ENCODE assay signal across 15 cellular contexts in genomic region chr9:5622019-5622418, GRCh38. TPM values are rescaled to one million over a fixed set of nuclear protein-coding genes. Genes with fewer than 3 reads are reported as not detected.
A peak's percentile ranks its signal among the peaks of the same experiment; 100 is the strongest.
DNase-seq lines count a peak whose midpoint lies in the region; ATAC-seq and TF ChIP-seq lines count a peak whose summit lies in the region.
"Had no signal": no experiment of that assay in that cellular context is flagged by ENCODE, and none has a peak within 500 bp of the region (broad histone marks: within the 10 kb centered on the region; RNA-seq: fewer than 3 reads in every experiment).

No MANE protein-coding gene starts in this region.

- H3K9me3 ChIP-seq in psoas muscle = no peaks in the 10 kb centered on the region
- H3K9me3 ChIP-seq in right cardiac atrium (ENCODE audit: control insufficient read depth, low read length) = no peaks in the 10 kb centered on the region
- H3K9me3 ChIP-seq: upper lobe of left lung had no signal

- no peaks in the 10 kb centered on the region for H3K9me3 Mint-ChIP-seq in activated naive CD8-positive, alpha-beta T cell treated with anti-CD3 and anti-CD28 coated beads, Interleukin-2, amount 50 U/mL, for 24 hours
- H3K9me3 Mint-ChIP-seq: CD4-positive, CD25-positive, alpha-beta regulatory T cell; dendritic cell treated with granulocyte-macrophage colony-stimulating factor and Interleukin-4, amounts not matched to agents 40 ng/mL and 50 ng/mL, for 4 days had no signal

- H3K4me1 ChIP-seq in psoas muscle = peaks cover 35% of the 10 kb centered on the region
- no peaks in the 10 kb centered on the region for H3K4me1 ChIP-seq in right cardiac atrium (ENCODE audit: control insufficient read depth, insufficient read depth, low read length)

- no peaks in the 10 kb centered on the region for H3K36me3 Mint-ChIP-seq in activated naive CD8-positive, alpha-beta T cell treated with anti-CD3 and anti-CD28 coated beads, Interleukin-2, amount 50 U/mL, for 24 hours (ENCODE audit: low read depth)

- peak overlapping the region; percentile 48 for H3K27ac ChIP-seq in psoas muscle
- H3K27ac ChIP-seq in right cardiac atrium (ENCODE audit: low read length) = no peak overlapping the region

- H3K27ac Mint-ChIP-seq in activated naive CD8-positive, alpha-beta T cell treated with anti-CD3 and anti-CD28 coated beads, Interleukin-2, amount 50 U/mL, for 24 hours = no peak overlapping the region
- H3K27ac Mint-ChIP-seq: dendritic cell treated with granulocyte-macrophage colony-stimulating factor and Interleukin-4, amounts not matched to agents 40 ng/mL and 50 ng/mL, for 4 days had no signal

- ATAC-seq in esophagus mucosa = peak; percentile 31
- ATAC-seq in psoas muscle = peak; percentile 49 to 71 (median 58)
- no peak for ATAC-seq in right cardiac atrium
- no peak for ATAC-seq in HG03378 (IDR thresholded peaks at IDR 0.05; ENCODE audit: unreplicated experiment)
- ATAC-seq in activated naive CD8-positive, alpha-beta T cell treated with anti-CD3 and anti-CD28 coated beads, Interleukin-2, amount 50 U/mL, for 24 hours = no peak
- ATAC-seq in HG02884 (IDR thresholded peaks at IDR 0.05; ENCODE audit: unreplicated experiment) = no peak

- TF ChIP-seq CTCF in psoas muscle (IDR thresholded peaks at IDR 0.05) = no peak

- DNase-seq in Caki2 (ENCODE audit: low read depth) (peak; percentile 10), NCI-H226 (peak; percentile 81), psoas muscle (no peak), right cardiac atrium (no peak)
- no peak for DNase-seq in activated naive CD8-positive, alpha-beta T cell treated with anti-CD3 and anti-CD28 coated beads, Interleukin-2, amount 50 U/mL, for 24 hours
- DNase-seq: activated CD4-positive, alpha-beta T cell treated with anti-CD3 and anti-CD28 coated beads for 1 hour; activated gamma-delta T cell; CD4-positive, CD25-positive, alpha-beta regulatory T cell; NCI-H1105; NCI-H69 had no signal

- H3K4me3 Mint-ChIP-seq in activated naive CD8-positive, alpha-beta T cell treated with anti-CD3 and anti-CD28 coated beads, Interleukin-2, amount 50 U/mL, for 24 hours = no peak overlapping the region
- H3K4me3 Mint-ChIP-seq: dendritic cell treated with granulocyte-macrophage colony-stimulating factor and Interleukin-4, amounts not matched to agents 40 ng/mL and 50 ng/mL, for 4 days had no signal

- H3K4me1 Mint-ChIP-seq in activated naive CD8-positive, alpha-beta T cell treated with anti-CD3 and anti-CD28 coated beads, Interleukin-2, amount 50 U/mL, for 24 hours = peaks cover 55% of the 10 kb centered on the region

- H3K27me3 Mint-ChIP-seq in activated naive CD8-positive, alpha-beta T cell treated with anti-CD3 and anti-CD28 coated beads, Interleukin-2, amount 50 U/mL, for 24 hours = no peaks in the 10 kb centered on the region
- H3K27me3 Mint-ChIP-seq: CD4-positive, CD25-positive, alpha-beta regulatory T cell; dendritic cell treated with granulocyte-macrophage colony-stimulating factor and Interleukin-4, amounts not matched to agents 40 ng/mL and 50 ng/mL, for 4 days had no signal

- WGBS in psoas muscle, 3 donors = 47 to 65% (median 61%) methylated on average over 3 of the region's 3 CpGs
- 85% methylated on average over 3 of the region's 3 CpGs for WGBS in right cardiac atrium

- H3K36me3 ChIP-seq in psoas muscle (ENCODE audit: insufficient read depth in 1 of 2, low read depth in 1 of 2) = peaks cover 0 to 4% of the 10 kb centered on the region in 2 donors
- H3K36me3 ChIP-seq: upper lobe of left lung had no signal

- intact Hi-C loops in psoas muscle (cut with DNase I) (loop anchor here in 1 of 2 donors (10.0 kb wide), 2 partner anchors 393 to 957 kb away; partner anchors contain the start of genes PLPP6, RANBP6 and SPATA6L), right cardiac atrium (cut with DNase I) (no loop called here)

- H3K27me3 ChIP-seq in psoas muscle (ENCODE audit: insufficient read depth in 3 of 3, low read length in 2 of 3) = no peaks in the 10 kb centered on the region
- no peaks in the 10 kb centered on the region for H3K27me3 ChIP-seq in right cardiac atrium (ENCODE audit: control insufficient read depth, insufficient read depth)
- H3K27me3 ChIP-seq: upper lobe of left lung had no signal

- in situ Hi-C loops in Caki2 (cut with HindIII; ENCODE audit: low pct_unique_long_range_greater_than_20kb, low sequenced_read_pairs) = no loop called here

- no peak overlapping the region for H3K4me3 ChIP-seq in psoas muscle
- no peak overlapping the region for H3K4me3 ChIP-seq in right cardiac atrium (ENCODE audit: low read length)
- H3K4me3 ChIP-seq: upper lobe of left lung had no signal

RNA-seq across cellular contexts. Expression of gene RIC1, which starts 6.9 kb away (rescaled TPM):
- 7.4 TPM in 2 replicates for total RNA-seq in Caki2 (2014; rRNA removed; shearing (Covaris generic); ENCODE audit: low replicate concordance)
- total RNA-seq in esophagus mucosa (14.1 TPM), psoas muscle (10 to 100 TPM; 10.9 to 28.6 (median 13.8) TPM), right cardiac atrium (10 to 100 TPM in 3 of 4 donors, 1 to 10 TPM in 1; 10.0 to 11.7 (median 11.4) TPM)
- polyA plus RNA-seq in psoas muscle (10 to 100 TPM in 1 of 3 donors, 1 to 10 TPM in 2; 6.8 to 18.7 (median 8.8) TPM), right cardiac atrium (3.2 TPM)

Comparison
In these comparisons a context has a peak if more than half of its experiments do, and no peak if none do; other contexts are left out.
1. DNase-seq: peak in Caki2 (single experiment) and NCI-H226 (single experiment); none in psoas muscle (0 of 2), right cardiac atrium (0 of 3) and activated naive CD8-positive, alpha-beta T cell treated with anti-CD3 and anti-CD28 coated beads, Interleukin-2, amount 50 U/mL, for 24 hours (single experiment).
2. ATAC-seq: peak in esophagus mucosa (single experiment) and psoas muscle (4 of 4); none in right cardiac atrium (0 of 2), HG03378 (single experiment), activated naive CD8-positive, alpha-beta T cell treated with anti-CD3 and anti-CD28 coated beads, Interleukin-2, amount 50 U/mL, for 24 hours (single experiment) and HG02884 (single experiment).